ENCODE assay signal across 18 cellular contexts in the genomic region with DNA sequence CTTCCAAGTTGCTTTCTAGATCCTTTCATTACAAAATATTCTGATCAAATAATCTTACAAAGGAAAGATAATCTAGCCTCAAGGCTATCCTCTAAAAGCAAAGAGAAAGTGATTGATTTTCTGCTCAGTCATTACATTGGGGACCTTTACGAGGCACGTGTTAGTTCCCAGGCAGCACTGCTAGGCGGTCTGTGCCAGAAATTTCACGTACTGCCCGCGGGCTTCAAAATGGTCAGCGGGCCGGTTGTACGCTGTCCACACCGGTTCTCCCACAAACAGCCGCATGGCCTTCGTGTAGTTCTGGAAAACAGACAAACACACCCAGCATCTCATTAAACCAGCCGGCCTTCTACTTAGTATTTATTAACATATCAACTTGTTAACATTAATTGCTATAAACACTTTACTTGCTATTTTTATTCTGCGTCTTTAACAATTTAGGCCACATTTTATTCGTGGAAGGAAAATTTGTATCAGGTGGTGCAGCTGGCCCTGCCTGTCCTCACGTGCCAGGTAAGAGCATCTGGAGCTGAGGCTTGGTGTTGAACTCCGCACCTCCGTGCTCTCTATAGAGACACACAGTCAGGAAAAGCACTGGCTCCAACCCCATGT. TPM values are rescaled to one million over a fixed set of nuclear protein-coding genes. Genes with fewer than 3 reads are reported as not detected.
DNase-seq lines count a peak whose midpoint lies in the region; ATAC-seq and TF ChIP-seq lines count a peak whose summit lies in the region.
"Had no signal": no experiment of that assay in that cellular context is flagged by ENCODE, and none has a peak within 500 bp of the region (broad histone marks: within the 10 kb centered on the region; RNA-seq: fewer than 3 reads in every experiment).

No MANE protein-coding gene starts in this region.

- intact Hi-C loops in Right ventricle myocardium inferior (cut with DNase I), result no loop called here
- intact Hi-C loops in heart left ventricle (cut with DNase I), result no loop called here
- intact Hi-C loops in left lung (cut with DNase I), result no loop called here

- H3K27ac ChIP-seq in heart left ventricle (no peak overlapping the region), WERI-Rb-1 (no peak overlapping the region), left lung (no peak overlapping the region)
- H3K27ac ChIP-seq: PC-9 had no signal

- no peaks in the 10 kb centered on the region for H3K9me3 ChIP-seq in heart left ventricle
- no peaks in the 10 kb centered on the region for H3K9me3 ChIP-seq in WERI-Rb-1 (ENCODE audit: severe bottlenecking)
- H3K9me3 ChIP-seq in left lung, result no peaks in the 10 kb centered on the region

- H3K36me3 ChIP-seq in heart left ventricle (peaks cover 0 to 83% (median 63%) of the 10 kb centered on the region in 9 donors), WERI-Rb-1 (peaks cover 53% of the 10 kb centered on the region), left lung (peaks cover 0 to 72% of the 10 kb centered on the region in 2 donors)

- H3K4me3 ChIP-seq in heart left ventricle (no peak overlapping the region), WERI-Rb-1 (ENCODE audit: low read depth, low read length) (no peak overlapping the region), left lung (no peak overlapping the region)
- H3K4me3 ChIP-seq: PC-9 had no signal

- DNase-seq in Right ventricle myocardium inferior (ENCODE audit: missing footprints) (peak; percentile 25), heart left ventricle (no peak), WERI-Rb-1 (peak; percentile 4), left lobe of liver (ENCODE audit: low spot score) (peak; percentile 32), COLO668 (lab: John Stamatoyannopoulos, UW; ENCODE audit: unreplicated experiment) (no peak), OCI-M1 (lab: John Stamatoyannopoulos, UW) (no peak), left lung (no peak)
- DNase-seq: H9, Kasumi-1, MV-4-11, NCI-H1105, NCI-H1436 treated with DMSO at 0.1 percent for 48 hours, NCI-H187 treated with DMSO at 0.1 percent for 48 hours, NCI-H2171 treated with DMSO at 0.1 percent for 48 hours, NCI-H524, NCI-H748 treated with DMSO at 0.1 percent for 48 hours, PC-9, SHP77 had no signal

- TF ChIP-seq POLR2A in heart left ventricle (IDR thresholded peaks at IDR 0.05), result no peak

- WGBS in heart left ventricle, 4 donors, result 94 to 97% (median 97%) methylated on average over 18 of the region's 18 CpGs

- H3K27me3 ChIP-seq in heart left ventricle (no peaks in the 10 kb centered on the region), WERI-Rb-1 (ENCODE audit: insufficient read depth, low read depth, severe bottlenecking) (no peaks in the 10 kb centered on the region), left lung (no peaks in the 10 kb centered on the region)

- H3K4me1 ChIP-seq in heart left ventricle (no peaks in the 10 kb centered on the region), left lung (no peaks in the 10 kb centered on the region)

- no peak for TF ChIP-seq CTCF in heart left ventricle (IDR thresholded peaks at IDR 0.05)
- TF ChIP-seq CTCF in WERI-Rb-1 (IDR thresholded peaks at IDR 0.05; ENCODE audit: low read depth, low read length), result no peak
- no peak for TF ChIP-seq CTCF in left lung (IDR thresholded peaks at IDR 0.05)

- no peak for ATAC-seq in Right ventricle myocardium inferior
- no peak for ATAC-seq in heart left ventricle
- ATAC-seq in left lobe of liver, result no peak
- no peak for ATAC-seq in left lung

RNA-seq across cellular contexts. Expression of a gene that starts 20.4 kb away (rescaled TPM):
- total RNA-seq in Right ventricle myocardium inferior (160 TPM), heart left ventricle (100 to 1,000 TPM in 8 of 9 donors, 10 to 100 TPM in 1; 94.6 to 200 (median 172) TPM), left lobe of liver (297 TPM), left lung (10 to 100 TPM; 72.0 to 83.8 TPM)
- 100 to 1,000 TPM in 1 of 2 donors, 10 to 100 TPM in 1; 69.2 to 139 TPM for polyA plus RNA-seq in heart left ventricle

RNA-seq across cellular contexts. Expression of a gene that starts 59.2 kb away (rescaled TPM):
- total RNA-seq in Right ventricle myocardium inferior, result 20.9 TPM
- 10 to 100 TPM; 18.3 to 23.6 (median 20.0) TPM for total RNA-seq in heart left ventricle
- 10 to 100 TPM; 12.8 to 31.4 TPM for polyA plus RNA-seq in heart left ventricle
- total RNA-seq in left lobe of liver, result 9.5 TPM
- 10 to 100 TPM; 16.1 to 22.8 TPM for total RNA-seq in left lung

Comparison
In these comparisons a context has a peak if more than half of its experiments do, and no peak if none do; other contexts are left out.
1. DNase-seq: peak in Right ventricle myocardium inferior (single experiment), WERI-Rb-1 (single experiment) and left lobe of liver (single experiment); none in heart left ventricle (0 of 5), COLO668 (single experiment), OCI-M1 (single experiment) and left lung (0 of 2).